8 cellular contexts compared by ENCODE assay signal in genomic region chr18:25349926-25350560, GRCh38. TPM values are rescaled to one million over a fixed set of nuclear protein-coding genes. Genes with fewer than 3 reads are reported as not detected.
DNase-seq lines count a peak whose midpoint lies in the region; ATAC-seq and TF ChIP-seq lines count a peak whose summit lies in the region.

No MANE protein-coding gene starts in this region.

- DNase-seq in mammary epithelial cell: no peak
- peak; percentile 19 to 88 for DNase-seq in lower leg skin (ENCODE audit: low spot score in 2 of 2)
- DNase-seq in thoracic aorta (ENCODE audit: low spot score): no peak
- no peak for DNase-seq in NCI-H2196 treated with DMSO at 0.1 percent for 48 hours (lab: John Stamatoyannopoulos, UW; ENCODE audit: unreplicated experiment)

- H3K27ac ChIP-seq in ACC112 (ENCODE audit: low read depth, low read length) (peak overlapping the region; percentile 63), HUES6 (ENCODE audit: low read depth, low read length) (no peak overlapping the region), mammary epithelial cell (ENCODE audit: insufficient read depth, low read depth, low read length) (no peak overlapping the region), thoracic aorta (peak overlapping the region; percentile 62)

- no peak for TF ChIP-seq POLR2A in lower leg skin (IDR thresholded peaks at IDR 0.05)

- peak overlapping the region; percentile 96 for H3K4me2 ChIP-seq in mammary epithelial cell (ENCODE audit: insufficient read depth, low read depth, low read length)

- dilution Hi-C loops in mammary epithelial cell (cut with HindIII; ENCODE audit: low sequenced_read_pairs): no loop called here

- WGBS in mammary epithelial cell (ENCODE audit: low coverage, missing lambda C conversion rate): 0% methylated on average over 1 of the region's 67 CpGs
- 0 to 1% methylated on average over 46 to 54 of the region's 67 CpGs for WGBS in lower leg skin, 2 donors

- H2AFZ ChIP-seq in ACC112 (ENCODE audit: low read length, unreplicated experiment): peak overlapping the region; percentile 93
- peak overlapping the region; percentile 33 for H2AFZ ChIP-seq in mammary epithelial cell (ENCODE audit: low read depth, low read length)

- TF ChIP-seq CTCF in mammary epithelial cell (conservative IDR thresholded peaks at IDR 0.05 in 1 of 2, IDR thresholded peaks at IDR 0.05 in 1 of 2; ENCODE audit: extremely low read depth in 1 of 2, insufficient read depth in 1 of 2, low read depth in 1 of 2, low read length in 2 of 2) (no peak), lower leg skin (IDR thresholded peaks at IDR 0.05) (no peak), thoracic aorta (IDR thresholded peaks at IDR 0.05) (no peak)

- no peaks in the 10 kb centered on the region for H4K20me1 ChIP-seq in mammary epithelial cell (ENCODE audit: insufficient read depth, low read length)

- no TSS peak for BruUV-seq in mammary epithelial cell (replicated peaks; lab: Mats Ljungman, UMichigan)

- in situ Hi-C loops in mammary epithelial cell (cut with MboI; ENCODE audit: low sequenced_read_pairs in 2 of 2): no loop called here

- no peak for ATAC-seq in thoracic aorta (ENCODE audit: insufficient number of reproducible peaks, low FRiP score, low read depth)
- no peak for ATAC-seq in GM21786 (IDR thresholded peaks at IDR 0.05; ENCODE audit: unreplicated experiment)
- no peak for ATAC-seq in GM19395 (IDR thresholded peaks at IDR 0.05; ENCODE audit: unreplicated experiment)

- H3K9me3 ChIP-seq in HUES6 (ENCODE audit: control insufficient read depth, insufficient read depth, low read depth, low read length) (no peaks in the 10 kb centered on the region), mammary epithelial cell (replicated peaks; ENCODE audit: insufficient read depth, low read length) (no peaks in the 10 kb centered on the region), thoracic aorta (no peaks in the 10 kb centered on the region)

- H3K4me3 ChIP-seq in ACC112 (ENCODE audit: low read depth, low read length): peak overlapping the region; percentile 98
- peak overlapping the region; percentile 81 for H3K4me3 ChIP-seq in HUES6 (ENCODE audit: low read depth, low read length)
- peak overlapping the region in 1 of 3 experiments; percentile 35 for H3K4me3 ChIP-seq in mammary epithelial cell (replicated peaks in 1 of 3; ENCODE audit: insufficient read depth in 1 of 3, low read depth in 2 of 3, low read length in 3 of 3)
- H3K4me3 ChIP-seq in lower leg skin (ENCODE audit: low read depth, poor library complexity, severe bottlenecking): peak overlapping the region; percentile 72
- peak overlapping the region; percentile 92 for H3K4me3 ChIP-seq in thoracic aorta

- peaks cover 41% of the 10 kb centered on the region for H3K27me3 ChIP-seq in ACC112 (ENCODE audit: insufficient read depth, low read length)
- peaks cover 80% of the 10 kb centered on the region for H3K27me3 ChIP-seq in HUES6 (ENCODE audit: control insufficient read depth, insufficient read depth, low read length)
- H3K27me3 ChIP-seq in mammary epithelial cell (ENCODE audit: insufficient read depth, low read length): peaks cover 60% of the 10 kb centered on the region
- no peaks in the 10 kb centered on the region for H3K27me3 ChIP-seq in thoracic aorta (replicated peaks; ENCODE audit: insufficient read depth)

- no peaks in the 10 kb centered on the region for H3K4me1 ChIP-seq in ACC112 (ENCODE audit: control insufficient read depth, insufficient read depth, low read length, unreplicated experiment)
- peaks cover 7% of the 10 kb centered on the region for H3K4me1 ChIP-seq in HUES6 (ENCODE audit: control insufficient read depth, insufficient read depth, low read length)
- peaks cover 16% of the 10 kb centered on the region for H3K4me1 ChIP-seq in mammary epithelial cell (ENCODE audit: insufficient read depth, low read length)
- H3K4me1 ChIP-seq in thoracic aorta (ENCODE audit: control insufficient read depth in 1 of 2, low read depth in 2 of 2): peaks cover 4 to 14% of the 10 kb centered on the region in 2 donors

- H3K79me2 ChIP-seq in ACC112 (ENCODE audit: control insufficient read depth, insufficient read depth, low read length, unreplicated experiment) (no peaks in the 10 kb centered on the region), mammary epithelial cell (ENCODE audit: insufficient read depth, low read length) (no peaks in the 10 kb centered on the region)

- H3K9ac ChIP-seq in HUES6 (ENCODE audit: low read length): peak overlapping the region; percentile 89
- no peak overlapping the region for H3K9ac ChIP-seq in mammary epithelial cell (ENCODE audit: insufficient read depth, low read length)

- CTCF ChIA-PET in mammary epithelial cell (lab: Charles Lee; ENCODE audit: low non-redundant PET): no interaction called here

- intact Hi-C loops in mammary epithelial cell (cut with micrococcal nuclease) (loop anchor here (5.0 kb wide), 1 partner anchor 48 kb away; no protein-coding TSS in a partner anchor), lower leg skin (cut with DNase I; ENCODE audit: low total_unique reads) (no loop called here)

- H3K36me3 ChIP-seq in ACC112 (ENCODE audit: insufficient read depth, low read length): no peaks in the 10 kb centered on the region
- H3K36me3 ChIP-seq in HUES6 (ENCODE audit: control insufficient read depth, insufficient read depth, low read length): no peaks in the 10 kb centered on the region
- H3K36me3 ChIP-seq in mammary epithelial cell (ENCODE audit: insufficient read depth, low read length): no peaks in the 10 kb centered on the region
- no peaks in the 10 kb centered on the region for H3K36me3 ChIP-seq in thoracic aorta

RNA-seq across cellular contexts. Expression of gene ZNF521, which starts 1.9 kb away (rescaled TPM):
- total RNA-seq in mammary epithelial cell (10 to 100 TPM in 1 of 2 donors, not detected in 1; 18.0 TPM), lower leg skin (10 to 100 TPM in 1 of 4 donors, 1 to 10 TPM in 3; 4.7 to 15.4 (median 7.7) TPM), thoracic aorta (10 to 100 TPM in 1 of 2 donors, 1 to 10 TPM in 1; 8.0 to 17.2 TPM)
- polyA plus RNA-seq in mammary epithelial cell: 0.15 TPM
- polyA minus RNA-seq in mammary epithelial cell: not detected

Comparison
In these comparisons a context has a peak if more than half of its experiments do, and no peak if none do; other contexts are left out.
1. H3K27ac ChIP-seq: peak in ACC112 (single experiment) and thoracic aorta (2 of 2); none in HUES6 (single experiment) and mammary epithelial cell (single experiment).
2. DNase-seq: peak in lower leg skin (2 of 2); none in mammary epithelial cell (single experiment), thoracic aorta (single experiment) and NCI-H2196 treated with DMSO at 0.1 percent for 48 hours (single experiment).